In the genomic region with DNA sequence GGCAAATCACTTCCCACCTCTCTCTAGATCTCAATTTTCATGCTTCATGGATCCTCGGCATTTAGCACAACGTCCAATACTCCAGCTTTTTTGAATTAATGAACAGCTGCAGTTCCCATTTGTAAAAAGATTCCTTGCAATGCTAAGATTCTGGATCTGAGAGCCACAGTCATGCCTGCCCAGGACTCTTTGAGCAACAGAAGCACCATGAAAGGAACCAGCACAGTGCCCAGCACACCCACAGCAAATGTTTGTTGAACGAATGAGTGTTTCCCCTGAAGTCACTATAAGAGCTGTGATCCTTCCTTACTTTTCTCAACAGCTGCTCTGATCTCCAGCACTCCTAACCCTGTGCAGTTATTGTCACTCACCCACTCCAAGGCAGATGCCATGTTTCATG, we compare ENCODE assay signal across 12 cellular contexts. TPM values are rescaled to one million over a fixed set of nuclear protein-coding genes. Genes with fewer than 3 reads are reported as not detected.
DNase-seq lines count a peak whose midpoint lies in the region; TF ChIP-seq lines count a peak whose summit lies in the region.
"Had no signal": no experiment of that assay in that cellular context is flagged by ENCODE, and none has a peak within 500 bp of the region (broad histone marks: within the 10 kb centered on the region; RNA-seq: fewer than 3 reads in every experiment).

No MANE protein-coding gene starts in this region.

- TF ChIP-seq CTCF in ascending aorta (IDR thresholded peaks at IDR 0.05) (no peak), mesothelial cell of epicardium (IDR thresholded peaks at IDR 0.05; ENCODE audit: unreplicated experiment) (no peak), GM13977 (IDR thresholded peaks at IDR 0.05; ENCODE audit: extremely low read depth, insufficient read depth, missing control alignments) (no peak)

- in situ Hi-C loops in GM13977 (cut with MboI; ENCODE audit: low pct_unique_long_range_greater_than_20kb, low sequenced_read_pairs, unreplicated experiment) = loop anchor here (10.0 kb wide), 1 partner anchor 82 kb away; no protein-coding TSS in a partner anchor

- H3K4me3 Mint-ChIP-seq in activated CD4-positive, alpha-beta T cell treated with anti-CD3 and anti-CD28 coated beads, Interleukin-2, amount 10 ng/mL, durations not matched to agents 24 days and 14 days = no peak overlapping the region
- no peak overlapping the region for H3K4me3 Mint-ChIP-seq in mesothelial cell of epicardium
- H3K4me3 Mint-ChIP-seq in activated CD4-positive, alpha-beta T cell treated with anti-CD3 and anti-CD28 coated beads, Interleukin-2, amount 10 ng/mL, durations not matched to agents 7 days and 5 days = no peak overlapping the region

- H3K36me3 Mint-ChIP-seq in activated CD4-positive, alpha-beta T cell treated with anti-CD3 and anti-CD28 coated beads, Interleukin-2, amount 10 ng/mL, durations not matched to agents 24 days and 14 days (ENCODE audit: low read depth) = peaks cover 2% of the 10 kb centered on the region
- no peaks in the 10 kb centered on the region for H3K36me3 Mint-ChIP-seq in mesothelial cell of epicardium
- peaks cover under 1% of the 10 kb centered on the region for H3K36me3 Mint-ChIP-seq in activated CD4-positive, alpha-beta T cell treated with anti-CD3 and anti-CD28 coated beads, Interleukin-2, amount 10 ng/mL, durations not matched to agents 7 days and 5 days (ENCODE audit: low read depth)

- H3K4me1 Mint-ChIP-seq in activated CD4-positive, alpha-beta T cell treated with anti-CD3 and anti-CD28 coated beads, Interleukin-2, amount 10 ng/mL, durations not matched to agents 24 days and 14 days = peaks cover 60% of the 10 kb centered on the region
- peaks cover 63% of the 10 kb centered on the region for H3K4me1 Mint-ChIP-seq in mesothelial cell of epicardium
- peaks cover 77% of the 10 kb centered on the region for H3K4me1 Mint-ChIP-seq in activated CD4-positive, alpha-beta T cell treated with anti-CD3 and anti-CD28 coated beads, Interleukin-2, amount 10 ng/mL, durations not matched to agents 7 days and 5 days

- H3K27ac ChIP-seq in ascending aorta (peak overlapping the region; percentile 91 to 97), thymus (ENCODE audit: low read depth) (peak overlapping the region; percentile 32)

- no peaks in the 10 kb centered on the region for H3K9me3 Mint-ChIP-seq in activated CD4-positive, alpha-beta T cell treated with anti-CD3 and anti-CD28 coated beads, Interleukin-2, amount 10 ng/mL, durations not matched to agents 24 days and 14 days
- no peaks in the 10 kb centered on the region for H3K9me3 Mint-ChIP-seq in mesothelial cell of epicardium
- H3K9me3 Mint-ChIP-seq in activated CD4-positive, alpha-beta T cell treated with anti-CD3 and anti-CD28 coated beads, Interleukin-2, amount 10 ng/mL, durations not matched to agents 7 days and 5 days = no peaks in the 10 kb centered on the region

- no peaks in the 10 kb centered on the region for H3K27me3 Mint-ChIP-seq in activated CD4-positive, alpha-beta T cell treated with anti-CD3 and anti-CD28 coated beads, Interleukin-2, amount 10 ng/mL, durations not matched to agents 24 days and 14 days
- H3K27me3 Mint-ChIP-seq in mesothelial cell of epicardium (ENCODE audit: low read depth) = no peaks in the 10 kb centered on the region
- no peaks in the 10 kb centered on the region for H3K27me3 Mint-ChIP-seq in activated CD4-positive, alpha-beta T cell treated with anti-CD3 and anti-CD28 coated beads, Interleukin-2, amount 10 ng/mL, durations not matched to agents 7 days and 5 days

- POLR2A ChIA-PET in activated CD4-positive, alpha-beta T cell treated with anti-CD3 and anti-CD28 coated beads, Interleukin-2, amount 10 ng/mL, durations not matched to agents 7 days and 5 days (lab: Charles Lee) = no interaction called here

- H3K4me1 ChIP-seq in ascending aorta (peaks cover 42 to 76% of the 10 kb centered on the region in 2 donors), thymus (ENCODE audit: control insufficient read depth, insufficient read depth, low read length) (peaks cover 68% of the 10 kb centered on the region)

- H3K27me3 ChIP-seq in ascending aorta (no peaks in the 10 kb centered on the region), thymus (ENCODE audit: control insufficient read depth, insufficient read depth) (no peaks in the 10 kb centered on the region)

- H3K4me3 ChIP-seq in ascending aorta (no peak overlapping the region), thymus (ENCODE audit: low read length) (no peak overlapping the region)

- no peak for DNase-seq in activated CD4-positive, alpha-beta T cell treated with anti-CD3 and anti-CD28 coated beads, Interleukin-2, amount 10 ng/mL, durations not matched to agents 24 days and 14 days
- DNase-seq in activated CD4-positive, alpha-beta T cell treated with anti-CD3 and anti-CD28 coated beads for 1 hour = no peak
- DNase-seq in ascending aorta (ENCODE audit: low spot score in 2 of 2) (no peak), mesothelial cell of epicardium (ENCODE audit: low spot score in 2 of 2, unreplicated experiment in 2 of 2) (no peak), mucosa of gallbladder (ENCODE audit: low spot score) (no peak), GM13977 (ENCODE audit: low spot score) (no peak)
- DNase-seq in activated CD4-positive, alpha-beta T cell treated with anti-CD3 and anti-CD28 coated beads, Interleukin-2, amount 10 ng/mL, durations not matched to agents 7 days and 5 days = no peak
- DNase-seq: ACHN, cerebellar nuclear complex, hypothalamus, NCI-H2107 had no signal

- H3K27ac Mint-ChIP-seq in activated CD4-positive, alpha-beta T cell treated with anti-CD3 and anti-CD28 coated beads, Interleukin-2, amount 10 ng/mL, durations not matched to agents 24 days and 14 days = peak overlapping the region; percentile 81
- peak overlapping the region; percentile 85 for H3K27ac Mint-ChIP-seq in mesothelial cell of epicardium
- H3K27ac Mint-ChIP-seq in activated CD4-positive, alpha-beta T cell treated with anti-CD3 and anti-CD28 coated beads, Interleukin-2, amount 10 ng/mL, durations not matched to agents 7 days and 5 days = no peak overlapping the region

- no peaks in the 10 kb centered on the region for H3K36me3 ChIP-seq in ascending aorta
- no peaks in the 10 kb centered on the region for H3K36me3 ChIP-seq in thymus (ENCODE audit: control insufficient read depth, insufficient read depth)

- CTCF ChIA-PET in activated CD4-positive, alpha-beta T cell treated with anti-CD3 and anti-CD28 coated beads, Interleukin-2, amount 10 ng/mL, durations not matched to agents 7 days and 5 days (lab: Charles Lee) = interaction anchor here (0.6 to 2.4 kb wide), 9 partner anchors 11 to 163 kb away, joined by 3 to 12 read pairs (median 3); partner anchors contain the start of gene DDIT4

- intact Hi-C loops in activated CD4-positive, alpha-beta T cell treated with anti-CD3 and anti-CD28 coated beads, Interleukin-2, amount 10 ng/mL, durations not matched to agents 24 days and 14 days (cut with micrococcal nuclease) = no loop called here
- intact Hi-C loops in ascending aorta (cut with DNase I) = no loop called here

- 88% methylated on average over 3 of the region's 3 CpGs for WGBS in thymus

- H3K9me3 ChIP-seq in ascending aorta (no peaks in the 10 kb centered on the region), thymus (ENCODE audit: control insufficient read depth) (no peaks in the 10 kb centered on the region)

RNA-seq across cellular contexts. Expression of gene DDIT4, which starts 20.7 kb away (rescaled TPM):
- 260 and 271 TPM in 2 replicates for total RNA-seq in activated CD4-positive, alpha-beta T cell treated with anti-CD3 and anti-CD28 coated beads, Interleukin-2, amount 10 ng/mL, durations not matched to agents 24 days and 14 days
- 394 TPM for total RNA-seq in ascending aorta
- total RNA-seq in mesothelial cell of epicardium = 61.6 to 62.5 TPM (median 61.9 TPM) in 3 replicates
- polyA plus RNA-seq in thymus = 628 TPM
- 191 TPM for total RNA-seq in mucosa of gallbladder
- 100 to 1,000 TPM; 166 to 189 TPM for total RNA-seq in activated CD4-positive, alpha-beta T cell treated with anti-CD3 and anti-CD28 coated beads, Interleukin-2, amount 10 ng/mL, durations not matched to agents 7 days and 5 days

RNA-seq across cellular contexts. Expression of gene ASCC1, which starts 36.9 kb away (rescaled TPM):
- 33.6 and 34.1 TPM in 2 replicates for total RNA-seq in activated CD4-positive, alpha-beta T cell treated with anti-CD3 and anti-CD28 coated beads, Interleukin-2, amount 10 ng/mL, durations not matched to agents 24 days and 14 days
- total RNA-seq in ascending aorta = 5.5 TPM
- 35.2 to 36.6 TPM (median 36.4 TPM) in 3 replicates for total RNA-seq in mesothelial cell of epicardium
- polyA plus RNA-seq in thymus = 29.7 TPM
- 27.5 TPM for total RNA-seq in mucosa of gallbladder
- total RNA-seq in activated CD4-positive, alpha-beta T cell treated with anti-CD3 and anti-CD28 coated beads, Interleukin-2, amount 10 ng/mL, durations not matched to agents 7 days and 5 days = 10 to 100 TPM; 24.8 to 35.6 TPM

RNA-seq across cellular contexts. Expression of gene ANAPC16, which starts 37.2 kb away (rescaled TPM):
- 73.2 and 74.3 TPM in 2 replicates for total RNA-seq in activated CD4-positive, alpha-beta T cell treated with anti-CD3 and anti-CD28 coated beads, Interleukin-2, amount 10 ng/mL, durations not matched to agents 24 days and 14 days
- total RNA-seq in ascending aorta = 22.8 TPM
- total RNA-seq in mesothelial cell of epicardium = 74.3 to 80.5 TPM (median 78.7 TPM) in 3 replicates
- polyA plus RNA-seq in thymus = 349 TPM
- total RNA-seq in mucosa of gallbladder = 128 TPM
- total RNA-seq in activated CD4-positive, alpha-beta T cell treated with anti-CD3 and anti-CD28 coated beads, Interleukin-2, amount 10 ng/mL, durations not matched to agents 7 days and 5 days = 10 to 100 TPM; 82.9 to 87.1 TPM
